In genomic region chr2:720842-721241, GRCh38 we compare ENCODE assay signal across 1 cellular context.
TF ChIP-seq lines count a peak whose summit lies in the region.

No MANE protein-coding gene starts in this region.

TF ChIP-seq in GM23338, 12 proteins besides CTCF, POLR2A, EP300 and RAD21 (continued from another document):
- TF ChIP-seq ETS1 (IDR thresholded peaks at IDR 0.05) (no peak), JUNB (IDR thresholded peaks at IDR 0.05; ENCODE audit: unreplicated experiment) (no peak), REST (IDR thresholded peaks at IDR 0.05; ENCODE audit: unreplicated experiment) (no peak), NANOG (IDR thresholded peaks at IDR 0.05; ENCODE audit: borderline replicate concordance) (no peak), EZH2phosphoT487 (IDR thresholded peaks at IDR 0.05; ENCODE audit: unreplicated experiment) (no peak)
